In genomic region chr22:30695351-30695762, GRCh38 we compare ENCODE assay signal across 7 cellular contexts. TPM values are rescaled to one million over a fixed set of nuclear protein-coding genes. Genes with fewer than 3 reads are reported as not detected.
A peak's percentile ranks its signal among the peaks of the same experiment; 100 is the strongest.
DNase-seq lines count a peak whose midpoint lies in the region; ATAC-seq, FAIRE-seq and TF ChIP-seq lines count a peak whose summit lies in the region.

No MANE protein-coding gene starts in this region.

- H3K4ac ChIP-seq in IMR-90 (ENCODE audit: low read depth, low read length), result peak overlapping the region; percentile 27; the same call in 1 of the 2 replicates

- H2AK5ac ChIP-seq in IMR-90 (ENCODE audit: low read depth, low read length), result no peak overlapping the region

- H3K9me3 Mint-ChIP-seq in stimulated activated naive B cell treated with anti-CD40 and anti-IgM and Interleukin-4, amounts not matched to agents 10 μg/mL and 1 μg/mL and 100 μg/mL, for 72 hours, result no peaks in the 10 kb centered on the region

- H3K27ac ChIP-seq in IMR-90 (ENCODE audit: insufficient read depth, low read length), result no peak overlapping the region
- H3K27ac ChIP-seq in K562 (ENCODE audit: extremely low read depth, low read depth, low read length), result no peak overlapping the region

- H3K14ac ChIP-seq in IMR-90 (replicated peaks; ENCODE audit: low read depth, low read length), result no peak overlapping the region

- POLR2A ChIA-PET in IMR-90 (lab: Charles Lee; ENCODE audit: unreplicated experiment), result no interaction called here
- POLR2A ChIA-PET in K562 (lab: Yijun Ruan, JAX), result interaction anchor here (1.5 kb wide), 1 partner anchor 17 kb away, joined by 4 read pairs; no protein-coding TSS in a partner anchor

- no peak for TF ChIP-seq EP300 in K562 (IDR thresholded peaks at IDR 0.05; ENCODE audit: low read length)

- no peak overlapping the region; a peak in 1 of 4 replicates for H4K8ac ChIP-seq in IMR-90 (ENCODE audit: low read depth in 2 of 2, low read length in 2 of 2)

- H2AFZ ChIP-seq in IMR-90 (replicated peaks; ENCODE audit: low read length, poor library complexity) (peak overlapping the region; percentile 93), K562 (ENCODE audit: low read depth, low read length) (peak overlapping the region; percentile 79; the same call in 1 of the 2 replicates)

- peak overlapping the region; percentile 20 to 49 for H3K4me3 Mint-ChIP-seq in stimulated activated naive B cell treated with anti-CD40 and anti-IgM and Interleukin-4, amounts not matched to agents 10 μg/mL and 1 μg/mL and 100 μg/mL, for 72 hours

- H3K23ac ChIP-seq in IMR-90 (ENCODE audit: low read depth, low read length), result no peak overlapping the region; the same call in 1 of the 2 replicates

- no peak overlapping the region for H2BK5ac ChIP-seq in IMR-90 (ENCODE audit: low read depth, low read length, poor library complexity, severe bottlenecking)

- H3K27me3 ChIP-seq in IMR-90 (ENCODE audit: control insufficient read depth, insufficient read depth, low read length) (no peaks in the 10 kb centered on the region; the same call in 1 of the 2 replicates), K562 (ENCODE audit: control insufficient read depth in 2 of 2, insufficient read depth in 2 of 2, low read length in 2 of 2) (no peaks in the 10 kb centered on the region), kidney epithelial cell (ENCODE audit: control insufficient read depth, insufficient read depth, low read length) (peaks cover 2% of the 10 kb centered on the region)

- in situ Hi-C loops in IMR-90 (cut with MboI; ENCODE audit: low sequenced_read_pairs) (no loop called here), K562 (cut with MboI) (no loop called here)

- peak overlapping the region; percentile 93 for H2AK9ac ChIP-seq in IMR-90 (replicated peaks; ENCODE audit: low read depth, low read length, poor library complexity)

- H3K9me1 ChIP-seq in IMR-90 (ENCODE audit: insufficient read depth, low read length), result 0 out of 2 replicates have a peak, but pooled peaks cover 2% of the 10 kb centered on the region
- H3K9me1 ChIP-seq in K562 (ENCODE audit: control insufficient read depth, insufficient read depth, low read length), result no peaks in the 10 kb centered on the region

- no peaks in the 10 kb centered on the region for H3K79me2 ChIP-seq in K562 (ENCODE audit: control insufficient read depth, insufficient read depth, low read length)

- H3K27ac Mint-ChIP-seq in stimulated activated naive B cell treated with anti-CD40 and anti-IgM and Interleukin-4, amounts not matched to agents 10 μg/mL and 1 μg/mL and 100 μg/mL, for 72 hours, result peak overlapping the region; percentile 42

- peak overlapping the region; percentile 61 for H3K4me3 ChIP-seq in IMR-90 (ENCODE audit: insufficient read depth, low read depth, low read length)
- no peak overlapping the region for H3K4me3 ChIP-seq in K562
- peak overlapping the region; percentile 59 for H3K4me3 ChIP-seq in kidney epithelial cell (ENCODE audit: low read depth, low read length)

- no peak overlapping the region for H3K9ac ChIP-seq in IMR-90 (ENCODE audit: low read depth, low read length)
- H3K9ac ChIP-seq in K562 (ENCODE audit: insufficient read depth in 1 of 2, low read depth in 2 of 2, low read length in 2 of 2), result peak overlapping the region in 1 of 2 experiments; percentile 87; a peak in 2 of 4 replicates

- no peak overlapping the region for H4K91ac ChIP-seq in IMR-90 (ENCODE audit: insufficient read depth, low read depth, low read length)

- no peak overlapping the region for H4K5ac ChIP-seq in IMR-90 (ENCODE audit: low read depth, low read length)

- H3K36me3 ChIP-seq in IMR-90 (ENCODE audit: control insufficient read depth, insufficient read depth, low read length) (no peaks in the 10 kb centered on the region), K562 (ENCODE audit: control insufficient read depth, insufficient read depth, low read length) (no peaks in the 10 kb centered on the region), kidney epithelial cell (ENCODE audit: control insufficient read depth, insufficient read depth, low read length) (no peaks in the 10 kb centered on the region)

- BruUV-seq in IMR-90 (replicated peaks; lab: Mats Ljungman, UMichigan) (no TSS peak), K562 (replicated peaks; lab: Mats Ljungman, UMichigan) (no TSS peak)

- TF ChIP-seq CTCF in IMR-90 (conservative IDR thresholded peaks at IDR 0.05; ENCODE audit: low read depth, low read length), result no peak
- TF ChIP-seq CTCF in K562 (IDR thresholded peaks at IDR 0.05 in 2 of 3, conservative IDR thresholded peaks at IDR 0.05 in 1 of 3; ENCODE audit: insufficient read depth in 2 of 3, low read depth in 1 of 3, low read length in 3 of 3), result no peak
- TF ChIP-seq CTCF in kidney epithelial cell (IDR thresholded peaks at IDR 0.05; ENCODE audit: insufficient read depth, low read length, poor library complexity, severe bottlenecking), result no peak

- no peaks in the 10 kb centered on the region for H3K9me3 ChIP-seq in IMR-90 (ENCODE audit: control insufficient read depth, insufficient read depth, low read length)
- H3K9me3 ChIP-seq in K562 (replicated peaks; ENCODE audit: control insufficient read depth, insufficient read depth, low read depth, low read length), result no peaks in the 10 kb centered on the region

- DNase-seq in IMR-90 (no peak), K562 (ENCODE audit: extremely low read depth in 1 of 4, low spot score in 3 of 4) (no peak), kidney epithelial cell (ENCODE audit: low read depth) (no peak), HCEC 1CT (no peak), medulla oblongata (ENCODE audit: extremely low spot score) (no peak), NCI-H526 (lab: John Stamatoyannopoulos, UW) (no peak)
- no peak for DNase-seq in stimulated activated naive B cell treated with anti-CD40 and anti-IgM and Interleukin-4, amounts not matched to agents 10 μg/mL and 1 μg/mL and 100 μg/mL, for 72 hours

- no peak overlapping the region for H2BK120ac ChIP-seq in IMR-90 (ENCODE audit: low read depth, low read length)

- H3K4me1 ChIP-seq in IMR-90 (ENCODE audit: control insufficient read depth, insufficient read depth, low read length) (peaks cover 3% of the 10 kb centered on the region; the same call in 1 of the 2 replicates), K562 (replicated peaks in 1 of 2; ENCODE audit: control insufficient read depth in 2 of 2, insufficient read depth in 2 of 2, low read length in 2 of 2) (peaks cover 8 to 24% of the 10 kb centered on the region in 2 experiments; a peak in 4 of 5 replicates)

- H3K4me1 Mint-ChIP-seq in stimulated activated naive B cell treated with anti-CD40 and anti-IgM and Interleukin-4, amounts not matched to agents 10 μg/mL and 1 μg/mL and 100 μg/mL, for 72 hours, result peaks cover 5% of the 10 kb centered on the region in 2 donors

- no peak for TF ChIP-seq POLR2A in IMR-90 (IDR thresholded peaks at IDR 0.05; ENCODE audit: low read depth, low read length)
- TF ChIP-seq POLR2A in K562 (conservative IDR thresholded peaks at IDR 0.05), result no peak

- H3K4me2 ChIP-seq in IMR-90 (ENCODE audit: low read depth, low read length) (peak overlapping the region; percentile 94), K562 (ENCODE audit: insufficient read depth, low read length) (peak overlapping the region; percentile 60; the same call in 1 of the 2 replicates)

- no peaks in the 10 kb centered on the region for H3K36me3 Mint-ChIP-seq in stimulated activated naive B cell treated with anti-CD40 and anti-IgM and Interleukin-4, amounts not matched to agents 10 μg/mL and 1 μg/mL and 100 μg/mL, for 72 hours

- H3K56ac ChIP-seq in IMR-90 (ENCODE audit: extremely low read depth, insufficient read depth, low read length), result no peak overlapping the region

- H2BK15ac ChIP-seq in IMR-90 (ENCODE audit: low read depth, low read length), result no peak overlapping the region

- H3K27me3 Mint-ChIP-seq in stimulated activated naive B cell treated with anti-CD40 and anti-IgM and Interleukin-4, amounts not matched to agents 10 μg/mL and 1 μg/mL and 100 μg/mL, for 72 hours, result peaks cover 43 to 63% of the 10 kb centered on the region in 2 donors

- TF ChIP-seq RAD21 in IMR-90 (IDR thresholded peaks at IDR 0.05; ENCODE audit: low read length) (no peak), K562 (CRISPR knock-in tag; conservative IDR thresholded peaks at IDR 0.05 in 1 of 2, IDR thresholded peaks at IDR 0.05 in 1 of 2) (no peak)

- CTCF ChIA-PET in IMR-90 (lab: Yijun Ruan, JAX) (interaction anchor here (0.6 to 1.5 kb wide), 2 partner anchors 10 to 412 kb away, joined by 3 read pairs; no protein-coding TSS in a partner anchor), K562 (lab: Yijun Ruan, JAX; ENCODE audit: low intra/inter-chr PET ratio) (no interaction called here)

- dilution Hi-C loops in IMR-90 (cut with HindIII; ENCODE audit: low sequenced_read_pairs, unreplicated experiment), result no loop called here

- no peaks in the 10 kb centered on the region for H4K20me1 ChIP-seq in IMR-90 (ENCODE audit: insufficient read depth, low read length)
- H4K20me1 ChIP-seq in K562 (replicated peaks; ENCODE audit: control insufficient read depth, insufficient read depth, low read length), result no peaks in the 10 kb centered on the region

- ATAC-seq in IMR-90 (ENCODE audit: low read depth), result no peak
- no peak for ATAC-seq in K562
- ATAC-seq in stimulated activated naive B cell treated with anti-CD40 and anti-IgM and Interleukin-4, amounts not matched to agents 10 μg/mL and 1 μg/mL and 100 μg/mL, for 72 hours (replicated peaks), result no peak

- H2BK20ac ChIP-seq in IMR-90 (ENCODE audit: low read depth, low read length), result no peak overlapping the region

- H3K79me1 ChIP-seq in IMR-90 (ENCODE audit: low read depth in 1 of 2, low read length in 2 of 2), result no peaks in the 10 kb centered on the region; a peak in 1 of 4 replicates

- intact Hi-C loops in IMR-90 (cut with micrococcal nuclease) (no loop called here), K562 (cut with micrococcal nuclease) (no loop called here)

- FAIRE-seq in K562 (lab: Jason Lieb, UNC), result no peak

- WGBS in IMR-90 (ENCODE audit: extremely low coverage in 2 of 2, insufficient read length in 1 of 2), 2 experiments, result 54% methylated on average over 8 of the region's 15 CpGs; no CpG with 5 or more reads in 1 of the 2 experiments
- WGBS in K562 (ENCODE audit: insufficient coverage, low coverage, missing lambda C conversion rate), result 78% methylated on average over 12 of the region's 15 CpGs

- no peak overlapping the region for H3K18ac ChIP-seq in IMR-90 (ENCODE audit: low read depth, low read length)

RNA-seq across cellular contexts. Expression of gene OSBP2, which starts 0.7 kb away (rescaled TPM):
- total RNA-seq in IMR-90 (2012; rRNA removed) (1.7 and 2.2 TPM in 2 replicates), K562 (2014; rRNA removed) (24.1 and 27.4 TPM in 2 replicates), K562 (2014; rRNA removed; fragmentation: Illumina TruSeq; extraction: Trizol) (9.8 and 11.4 TPM in 2 replicates), K562 (2015; rRNA removed; fragmentation: Illumina TruSeq; extraction: Trizol) (13.5 and 14.5 TPM in 2 replicates), K562 (2021) (28.8 and 31.3 TPM in 2 replicates), kidney epithelial cell (5.0 and 6.2 TPM in 2 replicates)
- polyA plus RNA-seq in IMR-90 (2012; rRNA removed) (1.8 and 2.2 TPM in 2 replicates), K562 (2011; rRNA removed) (18.5 and 29.5 TPM in 2 replicates), K562 (2014; fragmentation: Illumina TruSeq; extraction: Trizol) (23.3 and 26.0 TPM in 2 replicates), K562 (2014; fragmentation: Nextera tagmentation; extraction: Ambion mirVana) (under 1 TPM; 0.52 to 0.55 TPM), K562 (2014; rRNA removed) (21.6 and 23.4 TPM in 2 replicates)
- 1.5 and 2.2 TPM in 2 replicates for polyA plus RNA-seq in IMR-90 (2012; cell fraction: cytosol; rRNA removed)
- polyA plus RNA-seq in IMR-90 (2012; cell fraction: nucleus; rRNA removed; ENCODE audit: low replicate concordance), result 3.1 and 3.8 TPM in 2 replicates
- total RNA-seq in K562 (2011; cell fraction: chromatin; rRNA removed; ENCODE audit: low replicate concordance), result 38.2 and 49.5 TPM in 2 replicates
- total RNA-seq in K562 (2011; cell fraction: nucleolus; rRNA removed), result 22.2 and 25.8 TPM in 2 replicates
- 24.9 and 29.2 TPM in 2 replicates for total RNA-seq in K562 (2011; cell fraction: nucleoplasm; rRNA removed)
- polyA plus RNA-seq in K562 (2011; cell fraction: cytosol; rRNA removed), result 15.5 and 43.5 TPM in 2 replicates
- polyA plus RNA-seq in K562 (2011; cell fraction: nucleus; rRNA removed), result 18.5 and 38.5 TPM in 2 replicates
- polyA plus RNA-seq in K562 (2012), result 11.3 and 15.6 TPM in 2 replicates
- polyA minus RNA-seq in K562 (2011; rRNA and poly(A)+ RNA removed), result 16.4 and 28.3 TPM in 2 replicates
- polyA minus RNA-seq in K562 (2011; cell fraction: cytosol; rRNA and poly(A)+ RNA removed), result 9.6 and 23.8 TPM in 2 replicates
- polyA minus RNA-seq in K562 (2011; cell fraction: nucleus; rRNA and poly(A)+ RNA removed), result 14.6 and 17.6 TPM in 2 replicates

RNA-seq across cellular contexts. Expression of gene DUSP18, which starts 27.7 kb away (rescaled TPM):
- total RNA-seq in IMR-90 (2012; rRNA removed), result 12.2 and 14.9 TPM in 2 replicates
- 14.3 and 14.9 TPM in 2 replicates for polyA plus RNA-seq in IMR-90 (2012; rRNA removed)
- 8.3 and 15.5 TPM in 2 replicates for polyA plus RNA-seq in IMR-90 (2012; cell fraction: cytosol; rRNA removed)
- polyA plus RNA-seq in IMR-90 (2012; cell fraction: nucleus; rRNA removed; ENCODE audit: low replicate concordance), result 12.1 and 17.7 TPM in 2 replicates
- total RNA-seq in K562 (2011; cell fraction: chromatin; rRNA removed; ENCODE audit: low replicate concordance), result 6.0 and 6.8 TPM in 2 replicates
- 5.1 and 6.8 TPM in 2 replicates for total RNA-seq in K562 (2011; cell fraction: nucleolus; rRNA removed)
- 4.5 and 6.7 TPM in 2 replicates for total RNA-seq in K562 (2011; cell fraction: nucleoplasm; rRNA removed)
- total RNA-seq in K562 (2014; rRNA removed), result 1.00 and 2.4 TPM in 2 replicates
- 1.3 and 1.5 TPM in 2 replicates for total RNA-seq in K562 (2014; rRNA removed; fragmentation: Illumina TruSeq; extraction: Trizol)
- total RNA-seq in K562 (2015; rRNA removed; fragmentation: Illumina TruSeq; extraction: Trizol), result 1.5 and 1.7 TPM in 2 replicates
- 2.0 and 2.6 TPM in 2 replicates for total RNA-seq in K562 (2021)
- 3.7 and 4.4 TPM in 2 replicates for polyA plus RNA-seq in K562 (2011; rRNA removed)
- 6.9 and 8.2 TPM in 2 replicates for polyA plus RNA-seq in K562 (2011; cell fraction: cytosol; rRNA removed)
- 3.4 and 3.8 TPM in 2 replicates for polyA plus RNA-seq in K562 (2011; cell fraction: nucleus; rRNA removed)
- polyA plus RNA-seq in K562 (2012), result 1.6 and 2.5 TPM in 2 replicates
- polyA plus RNA-seq in K562 (2014; fragmentation: Illumina TruSeq; extraction: Trizol), result 1.7 and 2.0 TPM in 2 replicates
- polyA plus RNA-seq in K562 (2014; fragmentation: Nextera tagmentation; extraction: Ambion mirVana), result 1 to 10 TPM; 1.1 to 1.3 TPM
- polyA plus RNA-seq in K562 (2014; rRNA removed), result 1.2 and 3.1 TPM in 2 replicates
- polyA minus RNA-seq in K562 (2011; rRNA and poly(A)+ RNA removed), result 3.0 and 4.3 TPM in 2 replicates
- polyA minus RNA-seq in K562 (2011; cell fraction: cytosol; rRNA and poly(A)+ RNA removed), result 1.4 and 3.4 TPM in 2 replicates
- 2.0 and 3.2 TPM in 2 replicates for polyA minus RNA-seq in K562 (2011; cell fraction: nucleus; rRNA and poly(A)+ RNA removed)
- 11.0 and 16.2 TPM in 2 replicates for total RNA-seq in kidney epithelial cell

RNA-seq across cellular contexts. Expression of gene SLC35E4, which starts 59.8 kb away (rescaled TPM):
- 6.8 and 6.9 TPM in 2 replicates for total RNA-seq in IMR-90 (2012; rRNA removed)
- 5.7 and 7.8 TPM in 2 replicates for polyA plus RNA-seq in IMR-90 (2012; rRNA removed)
- polyA plus RNA-seq in IMR-90 (2012; cell fraction: cytosol; rRNA removed), result 4.7 and 9.9 TPM in 2 replicates
- 2.5 and 5.2 TPM in 2 replicates for polyA plus RNA-seq in IMR-90 (2012; cell fraction: nucleus; rRNA removed; ENCODE audit: low replicate concordance)
- 1.3 and 3.7 TPM in 2 replicates for total RNA-seq in K562 (2011; cell fraction: chromatin; rRNA removed; ENCODE audit: low replicate concordance)
- 2.9 and 4.3 TPM in 2 replicates for total RNA-seq in K562 (2011; cell fraction: nucleolus; rRNA removed)
- 2.7 TPM in 2 replicates for total RNA-seq in K562 (2011; cell fraction: nucleoplasm; rRNA removed)
- 1.6 and 2.3 TPM in 2 replicates for total RNA-seq in K562 (2014; rRNA removed)
- total RNA-seq in K562 (2014; rRNA removed; fragmentation: Illumina TruSeq; extraction: Trizol), result 0.32 and 0.36 TPM in 2 replicates
- total RNA-seq in K562 (2015; rRNA removed; fragmentation: Illumina TruSeq; extraction: Trizol), result 0.83 and 1.0 TPM in 2 replicates
- 1.6 and 1.7 TPM in 2 replicates for total RNA-seq in K562 (2021)
- polyA plus RNA-seq in K562 (2011; rRNA removed), result 0.79 and 0.88 TPM in 2 replicates
- 0.86 and 3.2 TPM in 2 replicates for polyA plus RNA-seq in K562 (2011; cell fraction: cytosol; rRNA removed)
- polyA plus RNA-seq in K562 (2011; cell fraction: nucleus; rRNA removed), result 0.44 and 0.95 TPM in 2 replicates
- polyA plus RNA-seq in K562 (2012), result 1.1 and 1.5 TPM in 2 replicates
- 0.54 and 0.58 TPM in 2 replicates for polyA plus RNA-seq in K562 (2014; fragmentation: Illumina TruSeq; extraction: Trizol)
- under 1 TPM in 1 of 2 experiments, not detected in 1; 0.06 TPM for polyA plus RNA-seq in K562 (2014; fragmentation: Nextera tagmentation; extraction: Ambion mirVana)
- 1.1 TPM in 2 replicates for polyA plus RNA-seq in K562 (2014; rRNA removed)
- polyA minus RNA-seq in K562 (2011; rRNA and poly(A)+ RNA removed), result 0.36 and 0.46 TPM in 2 replicates
- polyA minus RNA-seq in K562 (2011; cell fraction: cytosol; rRNA and poly(A)+ RNA removed), result 0.91 and 1.5 TPM in 2 replicates
- 1.1 and 1.3 TPM in 2 replicates for polyA minus RNA-seq in K562 (2011; cell fraction: nucleus; rRNA and poly(A)+ RNA removed)
- total RNA-seq in kidney epithelial cell, result 8.3 and 14.9 TPM in 2 replicates
